Comparison of ENCODE assay signal across 13 cellular contexts in the genomic region with DNA sequence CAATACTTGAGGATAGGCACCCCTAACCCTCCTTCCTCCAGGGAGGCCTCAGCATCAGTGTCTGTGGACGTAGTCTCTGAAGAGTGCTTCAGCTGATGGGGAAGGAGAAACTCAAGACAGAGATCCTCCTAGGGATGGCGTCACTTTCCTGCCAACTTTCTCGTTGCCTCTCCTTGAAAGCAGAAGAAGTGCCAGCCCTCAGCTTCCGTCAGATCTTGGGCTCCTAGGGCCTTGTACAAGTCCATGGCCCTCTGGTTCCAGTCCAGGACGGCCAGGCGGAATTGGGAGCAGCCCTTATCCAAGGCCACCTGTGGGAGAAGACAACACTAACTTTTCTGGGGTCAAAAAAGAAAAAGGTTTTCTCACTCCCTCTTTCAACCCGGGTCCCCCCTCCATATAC. TPM values are rescaled to one million over a fixed set of nuclear protein-coding genes. Genes with fewer than 3 reads are reported as not detected.
DNase-seq lines count a peak whose midpoint lies in the region; ATAC-seq, FAIRE-seq and TF ChIP-seq lines count a peak whose summit lies in the region.
"Had no signal": no experiment of that assay in that cellular context is flagged by ENCODE, and none has a peak within 500 bp of the region (broad histone marks: within the 10 kb centered on the region; RNA-seq: fewer than 3 reads in every experiment).

No MANE protein-coding gene starts in this region.

- H3K9ac ChIP-seq in astrocyte (ENCODE audit: low read length), result no peak overlapping the region
- H3K9ac ChIP-seq in HepG2 (ENCODE audit: insufficient read depth, low read depth, low read length), result peak overlapping the region; percentile 92

- H3K9me3 Mint-ChIP-seq in activated naive CD4-positive, alpha-beta T cell treated with anti-CD3 and anti-CD28 coated beads, Interleukin-2, amount 50 U/mL, for 24 hours, result no peaks in the 10 kb centered on the region
- H3K9me3 Mint-ChIP-seq in astrocyte (ENCODE audit: unreplicated experiment), result no peaks in the 10 kb centered on the region

- TF ChIP-seq CTCF in astrocyte (IDR thresholded peaks at IDR 0.05; ENCODE audit: insufficient read depth, low read depth, low read length), result no peak
- no peak for TF ChIP-seq CTCF in HepG2 (CRISPR knock-in tag; IDR thresholded peaks at IDR 0.05)
- TF ChIP-seq CTCF in testis (IDR thresholded peaks at IDR 0.05), result no peak

- no peaks in the 10 kb centered on the region for H3K36me3 ChIP-seq in astrocyte (ENCODE audit: insufficient read depth, low read length)
- no peaks in the 10 kb centered on the region for H3K36me3 ChIP-seq in HepG2 (replicated peaks in 1 of 2; ENCODE audit: control insufficient read depth in 1 of 2, insufficient read depth in 2 of 2, low read length in 2 of 2)
- H3K36me3 ChIP-seq in testis (ENCODE audit: low read depth, missing control alignments), result no peaks in the 10 kb centered on the region
- H3K36me3 ChIP-seq: ascending aorta, SJCRH30, thoracic aorta had no signal

- H3K27me3 Mint-ChIP-seq in activated naive CD4-positive, alpha-beta T cell treated with anti-CD3 and anti-CD28 coated beads, Interleukin-2, amount 50 U/mL, for 24 hours, result no peaks in the 10 kb centered on the region
- H3K27me3 Mint-ChIP-seq in astrocyte (ENCODE audit: low read depth, unreplicated experiment), result peaks cover 4% of the 10 kb centered on the region

- no peak overlapping the region for H2AFZ ChIP-seq in astrocyte (ENCODE audit: low read depth, low read length)
- H2AFZ ChIP-seq in HepG2 (ENCODE audit: low read length), result no peak overlapping the region

- H3K36me3 Mint-ChIP-seq in activated naive CD4-positive, alpha-beta T cell treated with anti-CD3 and anti-CD28 coated beads, Interleukin-2, amount 50 U/mL, for 24 hours, result no peaks in the 10 kb centered on the region
- H3K36me3 Mint-ChIP-seq in astrocyte (ENCODE audit: low read depth, unreplicated experiment), result peaks cover 4% of the 10 kb centered on the region

- peak overlapping the region; percentile 99 for H3K4me2 ChIP-seq in astrocyte (ENCODE audit: low read length)
- peak overlapping the region; percentile 90 for H3K4me2 ChIP-seq in HepG2 (ENCODE audit: low read depth, low read length)

- no peak for TF ChIP-seq RAD21 in HepG2 (CRISPR knock-in tag; IDR thresholded peaks at IDR 0.05)

- TF ChIP-seq POLR2A in HepG2 (IDR thresholded peaks at IDR 0.05; ENCODE audit: insufficient read depth in 1 of 2, low read depth in 2 of 2, low read length in 2 of 2), result no peak
- no peak for TF ChIP-seq POLR2A in testis (IDR thresholded peaks at IDR 0.05)

- no peak for TF ChIP-seq EP300 in HepG2 (IDR thresholded peaks at IDR 0.05; ENCODE audit: low read depth in 2 of 2, low read length in 2 of 2)
- no peak for TF ChIP-seq EP300 in HepG2 (CRISPR knock-in tag; IDR thresholded peaks at IDR 0.05; ENCODE audit: borderline replicate concordance)

- no peaks in the 10 kb centered on the region for H3K27me3 ChIP-seq in astrocyte (ENCODE audit: insufficient read depth, low read length)
- no peaks in the 10 kb centered on the region; a peak in 1 of 5 replicates for H3K27me3 ChIP-seq in HepG2 (ENCODE audit: control insufficient read depth in 1 of 2, insufficient read depth in 2 of 2, low read length in 2 of 2)
- no peaks in the 10 kb centered on the region for H3K27me3 ChIP-seq in testis
- H3K27me3 ChIP-seq: ascending aorta, SJCRH30 had no signal

- peaks cover 10% of the 10 kb centered on the region for H3K79me2 ChIP-seq in astrocyte (ENCODE audit: insufficient read depth, low read length)
- H3K79me2 ChIP-seq in HepG2 (ENCODE audit: insufficient read depth, low read length), result peaks cover 15% of the 10 kb centered on the region

- no peak for ATAC-seq in HepG2
- no peak for ATAC-seq in HG02884 (IDR thresholded peaks at IDR 0.05; ENCODE audit: unreplicated experiment)
- ATAC-seq in GM21381 (IDR thresholded peaks at IDR 0.05; ENCODE audit: unreplicated experiment), result no peak

- WGBS in HepG2 (ENCODE audit: low lambda C conversion rate), result 85% methylated on average over 7 of the region's 7 CpGs
- WGBS in testis, 2 donors, result 45 to 54% methylated on average over 7 of the region's 7 CpGs

- H3K27ac ChIP-seq in astrocyte (ENCODE audit: low read depth, low read length), result no peak overlapping the region
- H3K27ac ChIP-seq in HepG2 (ENCODE audit: extremely low read length, insufficient read depth, low read length), result peak overlapping the region; percentile 96
- peak overlapping the region; percentile 96 to 98 for H3K27ac ChIP-seq in testis

- no peak for DNase-seq in activated naive CD4-positive, alpha-beta T cell (lab: John Stamatoyannopoulos, UW)
- DNase-seq in astrocyte (ENCODE audit: low read depth) (no peak), HepG2 (ENCODE audit: low spot score) (no peak), testis (peak; percentile 72)
- no peak for DNase-seq in central memory CD4-positive, alpha-beta T cell
- DNase-seq: DMS 273 treated with DMSO at 0.1 percent for 48 hours, SJCRH30 had no signal

- POLR2A ChIA-PET in HepG2 (lab: Yijun Ruan, JAX), result interaction anchor here (1.9 to 3.2 kb wide), 9 partner anchors 9 to 61 kb away, joined by 4 to 63 read pairs (median 16); a partner anchor contains a TSS

- FAIRE-seq in astrocyte (lab: Jason Lieb, UNC), result no peak
- no peak for FAIRE-seq in HepG2 (lab: Jason Lieb, UNC)
- FAIRE-seq: GM19239 had no signal

- H3K9me3 ChIP-seq in astrocyte (ENCODE audit: insufficient read depth, low read depth, low read length) (no peaks in the 10 kb centered on the region), HepG2 (ENCODE audit: low read length) (no peaks in the 10 kb centered on the region), testis (no peaks in the 10 kb centered on the region)
- H3K9me3 ChIP-seq: ascending aorta, SJCRH30, thoracic aorta had no signal

- peak overlapping the region; percentile 88 for H3K4me3 Mint-ChIP-seq in activated naive CD4-positive, alpha-beta T cell treated with anti-CD3 and anti-CD28 coated beads, Interleukin-2, amount 50 U/mL, for 24 hours
- peak overlapping the region; percentile 89 for H3K4me3 Mint-ChIP-seq in astrocyte (ENCODE audit: unreplicated experiment)

- CTCF ChIA-PET in HepG2 (lab: Yijun Ruan, JAX; ENCODE audit: low intra/inter-chr PET ratio, low total read pairs), result no interaction called here

- H4K20me1 ChIP-seq in astrocyte (ENCODE audit: insufficient read depth, low read length), result peaks cover 6% of the 10 kb centered on the region
- no peaks in the 10 kb centered on the region for H4K20me1 ChIP-seq in HepG2 (ENCODE audit: insufficient read depth, low read length)

- in situ Hi-C loops in HepG2 (cut with HindIII; ENCODE audit: extremely low pct_ligation_motif_present, low pct_unique_long_range_greater_than_20kb), result no loop called here

- H3K4me1 ChIP-seq in astrocyte (ENCODE audit: insufficient read depth, low read length) (peaks cover 6% of the 10 kb centered on the region), HepG2 (ENCODE audit: insufficient read depth, low read length) (peaks cover 61% of the 10 kb centered on the region), testis (peaks cover 18% of the 10 kb centered on the region)
- H3K4me1 ChIP-seq: SJCRH30 had no signal

- H3K4me3 ChIP-seq in astrocyte (ENCODE audit: insufficient read depth, low read depth, low read length) (peak overlapping the region; percentile 72), HepG2 (replicated peaks in 1 of 3; ENCODE audit: insufficient read depth in 1 of 3, low read depth in 2 of 3, low read length in 3 of 3) (peak overlapping the region; percentile 82 to 92 (median 89)), testis (no peak overlapping the region)

- intact Hi-C loops in HepG2 (cut with micrococcal nuclease; ENCODE audit: unreplicated experiment) (no loop called here), testis (cut with DNase I; ENCODE audit: low total_unique reads) (no loop called here)

- peaks cover 19% of the 10 kb centered on the region for H3K4me1 Mint-ChIP-seq in activated naive CD4-positive, alpha-beta T cell treated with anti-CD3 and anti-CD28 coated beads, Interleukin-2, amount 50 U/mL, for 24 hours
- H3K4me1 Mint-ChIP-seq in astrocyte (ENCODE audit: low read depth, unreplicated experiment), result no peaks in the 10 kb centered on the region

- peak overlapping the region; percentile 30 for H3K27ac Mint-ChIP-seq in activated naive CD4-positive, alpha-beta T cell treated with anti-CD3 and anti-CD28 coated beads, Interleukin-2, amount 50 U/mL, for 24 hours
- H3K27ac Mint-ChIP-seq in astrocyte (ENCODE audit: unreplicated experiment), result peak overlapping the region; percentile 53

- BruUV-seq in HepG2 (replicated peaks; lab: Mats Ljungman, UMichigan), result no TSS peak

RNA-seq across cellular contexts. Expression of a gene that starts 1.3 kb away (rescaled TPM):
- 47.2 and 49.8 TPM in 2 replicates for total RNA-seq in astrocyte
- 83.1 and 93.7 TPM in 2 replicates for total RNA-seq in HepG2 (2016; rRNA removed; fragmentation: Illumina TruSeq; extraction: Trizol)
- total RNA-seq in HepG2 (2016; cell fraction: cytosol; rRNA removed; fragmentation: Illumina TruSeq; extraction: Trizol; ENCODE audit: low read depth), result 40.6 and 43.0 TPM in 2 replicates
- total RNA-seq in HepG2 (2016; cell fraction: insoluble cytoplasmic fraction; rRNA removed; fragmentation: Illumina TruSeq; extraction: Trizol), result 80.1 and 101 TPM in 2 replicates
- 63.2 and 65.7 TPM in 2 replicates for total RNA-seq in HepG2 (2016; cell fraction: membrane; rRNA removed; fragmentation: Illumina TruSeq; extraction: Trizol)
- total RNA-seq in HepG2 (2016; cell fraction: nucleus; rRNA removed; fragmentation: Illumina TruSeq; extraction: Trizol), result 86.9 and 89.2 TPM in 2 replicates
- polyA plus RNA-seq in HepG2 (2011; rRNA removed), result 35.7 and 37.6 TPM in 2 replicates
- polyA plus RNA-seq in HepG2 (2011; cell fraction: cytosol; rRNA removed), result 30.8 and 36.1 TPM in 2 replicates
- polyA plus RNA-seq in HepG2 (2011; cell fraction: nucleus; rRNA removed), result 93.7 and 103 TPM in 2 replicates
- polyA plus RNA-seq in HepG2 (2012), result 69.5 and 73.6 TPM in 2 replicates
- polyA plus RNA-seq in HepG2 (2016; cell fraction: cytosol; fragmentation: Illumina TruSeq; extraction: Trizol; ENCODE audit: low read depth), result 44.9 and 56.1 TPM in 2 replicates
- 101 and 106 TPM in 2 replicates for polyA plus RNA-seq in HepG2 (2016; cell fraction: insoluble cytoplasmic fraction; fragmentation: Illumina TruSeq; extraction: Trizol; ENCODE audit: low read depth)
- polyA plus RNA-seq in HepG2 (2016; cell fraction: membrane; fragmentation: Illumina TruSeq; extraction: Trizol; ENCODE audit: low read depth), result 58.6 and 71.0 TPM in 2 replicates
- polyA plus RNA-seq in HepG2 (2016; cell fraction: nucleus; fragmentation: Illumina TruSeq; extraction: Trizol; ENCODE audit: insufficient read depth, low read depth), result 172 and 175 TPM in 2 replicates
- polyA minus RNA-seq in HepG2 (2011; rRNA and poly(A)+ RNA removed; ENCODE audit: low replicate concordance), result 4.5 and 8.9 TPM in 2 replicates
- 5.8 and 6.5 TPM in 2 replicates for polyA minus RNA-seq in HepG2 (2011; cell fraction: cytosol; rRNA and poly(A)+ RNA removed)
- polyA minus RNA-seq in HepG2 (2011; cell fraction: nucleus; rRNA and poly(A)+ RNA removed), result 12.1 and 13.1 TPM in 2 replicates
- total RNA-seq in testis, result 100 to 1,000 TPM; 108 to 112 TPM
- 128 TPM for polyA plus RNA-seq in testis (ENCODE audit: insufficient read depth, low read depth, low replicate concordance)

RNA-seq across cellular contexts. Expression of a gene that starts 3.6 kb away (rescaled TPM):
- total RNA-seq in astrocyte (0.79 and 1.4 TPM in 2 replicates), HepG2 (2016; rRNA removed; fragmentation: Illumina TruSeq; extraction: Trizol) (1.6 and 4.0 TPM in 2 replicates), testis (1 to 10 TPM; 3.2 to 6.1 TPM)
- total RNA-seq in HepG2 (2016; cell fraction: cytosol; rRNA removed; fragmentation: Illumina TruSeq; extraction: Trizol; ENCODE audit: low read depth), result 0.88 and 1.1 TPM in 2 replicates
- total RNA-seq in HepG2 (2016; cell fraction: insoluble cytoplasmic fraction; rRNA removed; fragmentation: Illumina TruSeq; extraction: Trizol), result 2.0 and 4.4 TPM in 2 replicates
- 0.96 and 1.0 TPM in 2 replicates for total RNA-seq in HepG2 (2016; cell fraction: membrane; rRNA removed; fragmentation: Illumina TruSeq; extraction: Trizol)
- total RNA-seq in HepG2 (2016; cell fraction: nucleus; rRNA removed; fragmentation: Illumina TruSeq; extraction: Trizol), result 4.2 and 4.7 TPM in 2 replicates
- polyA plus RNA-seq in HepG2 (2011; rRNA removed) (6.1 and 10.2 TPM in 2 replicates), testis (ENCODE audit: insufficient read depth, low read depth, low replicate concordance) (17.8 TPM)
- polyA plus RNA-seq in HepG2 (2011; cell fraction: cytosol; rRNA removed), result 3.2 and 4.3 TPM in 2 replicates
- polyA plus RNA-seq in HepG2 (2011; cell fraction: nucleus; rRNA removed), result 7.7 and 13.5 TPM in 2 replicates
- polyA plus RNA-seq in HepG2 (2012), result 5.5 TPM in 2 replicates
- 1.1 and 2.0 TPM in 2 replicates for polyA plus RNA-seq in HepG2 (2016; cell fraction: cytosol; fragmentation: Illumina TruSeq; extraction: Trizol; ENCODE audit: low read depth)
- 2.5 and 2.9 TPM in 2 replicates for polyA plus RNA-seq in HepG2 (2016; cell fraction: insoluble cytoplasmic fraction; fragmentation: Illumina TruSeq; extraction: Trizol; ENCODE audit: low read depth)
- 1.4 TPM in 2 replicates for polyA plus RNA-seq in HepG2 (2016; cell fraction: membrane; fragmentation: Illumina TruSeq; extraction: Trizol; ENCODE audit: low read depth)
- polyA plus RNA-seq in HepG2 (2016; cell fraction: nucleus; fragmentation: Illumina TruSeq; extraction: Trizol; ENCODE audit: insufficient read depth, low read depth), result 5.6 and 8.1 TPM in 2 replicates
- polyA minus RNA-seq in HepG2 (2011; rRNA and poly(A)+ RNA removed; ENCODE audit: low replicate concordance), result 1.0 and 5.0 TPM in 2 replicates
- polyA minus RNA-seq in HepG2 (2011; cell fraction: cytosol; rRNA and poly(A)+ RNA removed), result 1.6 and 1.7 TPM in 2 replicates
- 2.8 and 5.1 TPM in 2 replicates for polyA minus RNA-seq in HepG2 (2011; cell fraction: nucleus; rRNA and poly(A)+ RNA removed)
- total RNA-seq: ascending aorta, thoracic aorta had no signal

RNA-seq across cellular contexts. Expression of a gene that starts 11.6 kb away (rescaled TPM):
- total RNA-seq in astrocyte, result 54.3 and 60.2 TPM in 2 replicates
- 13.4 and 24.4 TPM in 2 replicates for total RNA-seq in HepG2 (2016; rRNA removed; fragmentation: Illumina TruSeq; extraction: Trizol)
- total RNA-seq in HepG2 (2016; cell fraction: cytosol; rRNA removed; fragmentation: Illumina TruSeq; extraction: Trizol; ENCODE audit: low read depth), result 6.3 and 7.1 TPM in 2 replicates
- 12.8 and 25.4 TPM in 2 replicates for total RNA-seq in HepG2 (2016; cell fraction: insoluble cytoplasmic fraction; rRNA removed; fragmentation: Illumina TruSeq; extraction: Trizol)
- total RNA-seq in HepG2 (2016; cell fraction: membrane; rRNA removed; fragmentation: Illumina TruSeq; extraction: Trizol), result 9.9 and 10.9 TPM in 2 replicates
- 20.2 and 24.7 TPM in 2 replicates for total RNA-seq in HepG2 (2016; cell fraction: nucleus; rRNA removed; fragmentation: Illumina TruSeq; extraction: Trizol)
- polyA plus RNA-seq in HepG2 (2011; rRNA removed), result 20.9 and 26.8 TPM in 2 replicates
- polyA plus RNA-seq in HepG2 (2011; cell fraction: cytosol; rRNA removed), result 16.0 and 22.3 TPM in 2 replicates
- 53.5 and 56.2 TPM in 2 replicates for polyA plus RNA-seq in HepG2 (2011; cell fraction: nucleus; rRNA removed)
- 10.9 and 14.6 TPM in 2 replicates for polyA plus RNA-seq in HepG2 (2012)
- 3.1 and 4.5 TPM in 2 replicates for polyA plus RNA-seq in HepG2 (2016; cell fraction: cytosol; fragmentation: Illumina TruSeq; extraction: Trizol; ENCODE audit: low read depth)
- polyA plus RNA-seq in HepG2 (2016; cell fraction: insoluble cytoplasmic fraction; fragmentation: Illumina TruSeq; extraction: Trizol; ENCODE audit: low read depth), result 10.7 and 14.4 TPM in 2 replicates
- polyA plus RNA-seq in HepG2 (2016; cell fraction: membrane; fragmentation: Illumina TruSeq; extraction: Trizol; ENCODE audit: low read depth), result 7.1 and 8.8 TPM in 2 replicates
- polyA plus RNA-seq in HepG2 (2016; cell fraction: nucleus; fragmentation: Illumina TruSeq; extraction: Trizol; ENCODE audit: insufficient read depth, low read depth), result 49.5 and 50.2 TPM in 2 replicates
- polyA minus RNA-seq in HepG2 (2011; rRNA and poly(A)+ RNA removed; ENCODE audit: low replicate concordance), result 43.6 and 137 TPM in 2 replicates
- 10.3 and 12.8 TPM in 2 replicates for polyA minus RNA-seq in HepG2 (2011; cell fraction: cytosol; rRNA and poly(A)+ RNA removed)
- 14.9 and 15.8 TPM in 2 replicates for polyA minus RNA-seq in HepG2 (2011; cell fraction: nucleus; rRNA and poly(A)+ RNA removed)
- total RNA-seq in testis, result 10 to 100 TPM; 53.8 to 60.3 TPM
- 76.0 TPM for polyA plus RNA-seq in testis (ENCODE audit: insufficient read depth, low read depth, low replicate concordance)

RNA-seq across cellular contexts. Expression of a gene that starts 24.4 kb away (rescaled TPM):
- total RNA-seq in astrocyte, result 0.65 and 0.89 TPM in 2 replicates
- total RNA-seq in HepG2 (2016; rRNA removed; fragmentation: Illumina TruSeq; extraction: Trizol), result not detected in 2 replicates
- not detected in 2 replicates for total RNA-seq in HepG2 (2016; cell fraction: cytosol; rRNA removed; fragmentation: Illumina TruSeq; extraction: Trizol; ENCODE audit: low read depth)
- not detected in 2 replicates for total RNA-seq in HepG2 (2016; cell fraction: insoluble cytoplasmic fraction; rRNA removed; fragmentation: Illumina TruSeq; extraction: Trizol)
- not detected in 2 replicates for total RNA-seq in HepG2 (2016; cell fraction: membrane; rRNA removed; fragmentation: Illumina TruSeq; extraction: Trizol)
- total RNA-seq in HepG2 (2016; cell fraction: nucleus; rRNA removed; fragmentation: Illumina TruSeq; extraction: Trizol), result not detected in 2 replicates
- 0.04 TPM in 1 of 2 replicates, not detected in the other for polyA plus RNA-seq in HepG2 (2011; rRNA removed)
- polyA plus RNA-seq in HepG2 (2011; cell fraction: cytosol; rRNA removed), result 0.03 TPM in 1 of 2 replicates, not detected in the other
- polyA plus RNA-seq in HepG2 (2011; cell fraction: nucleus; rRNA removed), result not detected in 2 replicates
- 0.12 and 0.25 TPM in 2 replicates for polyA plus RNA-seq in HepG2 (2012)
- not detected in 2 replicates for polyA plus RNA-seq in HepG2 (2016; cell fraction: cytosol; fragmentation: Illumina TruSeq; extraction: Trizol; ENCODE audit: low read depth)
- polyA plus RNA-seq in HepG2 (2016; cell fraction: insoluble cytoplasmic fraction; fragmentation: Illumina TruSeq; extraction: Trizol; ENCODE audit: low read depth), result 0.51 TPM in 1 of 2 replicates, not detected in the other
- polyA plus RNA-seq in HepG2 (2016; cell fraction: membrane; fragmentation: Illumina TruSeq; extraction: Trizol; ENCODE audit: low read depth), result not detected in 2 replicates
- 0.19 TPM in 1 of 2 replicates, not detected in the other for polyA plus RNA-seq in HepG2 (2016; cell fraction: nucleus; fragmentation: Illumina TruSeq; extraction: Trizol; ENCODE audit: insufficient read depth, low read depth)
- polyA minus RNA-seq in HepG2 (2011; rRNA and poly(A)+ RNA removed; ENCODE audit: low replicate concordance), result not detected in 2 replicates
- polyA minus RNA-seq in HepG2 (2011; cell fraction: cytosol; rRNA and poly(A)+ RNA removed), result not detected in 2 replicates
- polyA minus RNA-seq in HepG2 (2011; cell fraction: nucleus; rRNA and poly(A)+ RNA removed), result not detected in 2 replicates
- 10 to 100 TPM in 1 of 2 donors, 1 to 10 TPM in 1; 6.1 to 11.6 TPM for total RNA-seq in testis
- polyA plus RNA-seq in testis (ENCODE audit: insufficient read depth, low read depth, low replicate concordance), result 10.1 TPM

RNA-seq across cellular contexts. Expression of a gene that starts 36.4 kb away (rescaled TPM):
- total RNA-seq in astrocyte, result 1.7 and 4.0 TPM in 2 replicates
- 0.18 TPM in 1 of 2 replicates, not detected in the other for total RNA-seq in HepG2 (2016; rRNA removed; fragmentation: Illumina TruSeq; extraction: Trizol)
- not detected in 2 replicates for total RNA-seq in HepG2 (2016; cell fraction: cytosol; rRNA removed; fragmentation: Illumina TruSeq; extraction: Trizol; ENCODE audit: low read depth)
- total RNA-seq in HepG2 (2016; cell fraction: insoluble cytoplasmic fraction; rRNA removed; fragmentation: Illumina TruSeq; extraction: Trizol), result 0.22 TPM in 1 of 2 replicates, not detected in the other
- total RNA-seq in HepG2 (2016; cell fraction: membrane; rRNA removed; fragmentation: Illumina TruSeq; extraction: Trizol), result not detected in 2 replicates
- total RNA-seq in HepG2 (2016; cell fraction: nucleus; rRNA removed; fragmentation: Illumina TruSeq; extraction: Trizol), result 0.37 TPM in 1 of 2 replicates, not detected in the other
- 0.07 and 0.17 TPM in 2 replicates for polyA plus RNA-seq in HepG2 (2011; rRNA removed)
- 0.04 TPM in 1 of 2 replicates, not detected in the other for polyA plus RNA-seq in HepG2 (2011; cell fraction: cytosol; rRNA removed)
- polyA plus RNA-seq in HepG2 (2011; cell fraction: nucleus; rRNA removed), result 0.54 and 0.63 TPM in 2 replicates
- 0.44 and 0.63 TPM in 2 replicates for polyA plus RNA-seq in HepG2 (2012)
- 0.17 TPM in 1 of 2 replicates, not detected in the other for polyA plus RNA-seq in HepG2 (2016; cell fraction: cytosol; fragmentation: Illumina TruSeq; extraction: Trizol; ENCODE audit: low read depth)
- not detected in 2 replicates for polyA plus RNA-seq in HepG2 (2016; cell fraction: insoluble cytoplasmic fraction; fragmentation: Illumina TruSeq; extraction: Trizol; ENCODE audit: low read depth)
- not detected in 2 replicates for polyA plus RNA-seq in HepG2 (2016; cell fraction: membrane; fragmentation: Illumina TruSeq; extraction: Trizol; ENCODE audit: low read depth)
- 0.68 and 1.3 TPM in 2 replicates for polyA plus RNA-seq in HepG2 (2016; cell fraction: nucleus; fragmentation: Illumina TruSeq; extraction: Trizol; ENCODE audit: insufficient read depth, low read depth)
- polyA minus RNA-seq in HepG2 (2011; rRNA and poly(A)+ RNA removed; ENCODE audit: low replicate concordance), result 0.44 TPM in 1 of 2 replicates, not detected in the other
- not detected in 2 replicates for polyA minus RNA-seq in HepG2 (2011; cell fraction: cytosol; rRNA and poly(A)+ RNA removed)
- 0.62 TPM in 1 of 2 replicates, not detected in the other for polyA minus RNA-seq in HepG2 (2011; cell fraction: nucleus; rRNA and poly(A)+ RNA removed)
- 1 to 10 TPM; 2.8 to 4.0 TPM for total RNA-seq in testis
- polyA plus RNA-seq in testis (ENCODE audit: insufficient read depth, low read depth, low replicate concordance), result 2.6 TPM
- total RNA-seq: ascending aorta had no signal

Comparison
In these comparisons a context has a peak if more than half of its experiments do, and no peak if none do; other contexts are left out.
1. H3K4me3 ChIP-seq: peak in astrocyte (single experiment) and HepG2 (3 of 3); none in testis (0 of 2).